8 cellular contexts compared by ENCODE assay signal in genomic region chr1:67674260-67675011, GRCh38. TPM values are rescaled to one million over a fixed set of nuclear protein-coding genes. Genes with fewer than 3 reads are reported as not detected.
A peak's percentile ranks its signal among the peaks of the same experiment; 100 is the strongest.
DNase-seq lines count a peak whose midpoint lies in the region; ATAC-seq and TF ChIP-seq lines count a peak whose summit lies in the region.

No MANE protein-coding gene starts in this region.

- DNase-seq in A673 (ENCODE audit: low spot score) (peak; percentile 59), RPMI8226 (peak; percentile 57), astrocyte of the spinal cord (ENCODE audit: low read depth, low spot score) (peak; percentile 64), lung microvascular endothelial cell (ENCODE audit: low read depth in 2 of 2) (peak; percentile 83 to 91), cortex of kidney (lab: John Stamatoyannopoulos, UW) (no peak), cerebellar cortex (ENCODE audit: low spot score) (no peak), NCI-H1048 (lab: John Stamatoyannopoulos, UW) (no peak)

- POLR2A ChIA-PET in A673 (lab: Charles Lee; ENCODE audit: low non-redundant PET): no interaction called here

- in situ Hi-C loops in astrocyte of the spinal cord (cut with HindIII; ENCODE audit: low sequenced_read_pairs): no loop called here

- H3K9me3 ChIP-seq in A673 (ENCODE audit: low read depth, low read length, poor library complexity, severe bottlenecking): no peaks in the 10 kb centered on the region

- ATAC-seq in HG02571 (IDR thresholded peaks at IDR 0.05; ENCODE audit: unreplicated experiment): peak; percentile 53

- H3K4me1 ChIP-seq in A673 (ENCODE audit: insufficient read depth, low read length, poor library complexity, severe bottlenecking): peaks cover 15% of the 10 kb centered on the region

- no peaks in the 10 kb centered on the region for H3K36me3 ChIP-seq in A673 (ENCODE audit: insufficient read depth, low read length, poor library complexity, severe bottlenecking)

- intact Hi-C loops in A673 (cut with micrococcal nuclease; ENCODE audit: unreplicated experiment): no loop called here

- H3K27ac ChIP-seq in A673 (ENCODE audit: low read depth, low read length, poor library complexity, severe bottlenecking): no peak overlapping the region

- H3K4me3 ChIP-seq in A673 (ENCODE audit: low read depth, low read length, poor library complexity, severe bottlenecking) (no peak overlapping the region), astrocyte of the spinal cord (ENCODE audit: low read depth, low read length) (no peak overlapping the region)

- BruUV-seq in A673 (replicated peaks; lab: Mats Ljungman, UMichigan): no TSS peak

- CTCF ChIA-PET in A673 (lab: Charles Lee): interaction anchor here (0.6 to 0.7 kb wide), 2 partner anchors 86 to 116 kb away, joined by 3 to 4 read pairs; no protein-coding TSS in a partner anchor

- no peak for TF ChIP-seq CTCF in A673 (conservative IDR thresholded peaks at IDR 0.05; ENCODE audit: low read depth, low read length)
- TF ChIP-seq CTCF in astrocyte of the spinal cord (IDR thresholded peaks at IDR 0.05; ENCODE audit: low read depth, low read length): no peak

- no peaks in the 10 kb centered on the region for H3K27me3 ChIP-seq in A673 (replicated peaks; ENCODE audit: insufficient read depth, low read depth, low read length, poor library complexity)

RNA-seq across cellular contexts. Expression of gene GADD45A, which starts 10.6 kb away (rescaled TPM):
- total RNA-seq in A673 (2021) (34.7 and 39.7 TPM in 2 replicates), lung microvascular endothelial cell (10.9 and 27.2 TPM in 2 replicates)

Comparison
In these comparisons a context has a peak if more than half of its experiments do, and no peak if none do; other contexts are left out.
1. DNase-seq: peak in A673 (single experiment), RPMI8226 (single experiment), astrocyte of the spinal cord (single experiment) and lung microvascular endothelial cell (2 of 2); none in cortex of kidney (single experiment), cerebellar cortex (single experiment) and NCI-H1048 (single experiment).